ENCODE assay signal across 10 cellular contexts in the genomic region with DNA sequence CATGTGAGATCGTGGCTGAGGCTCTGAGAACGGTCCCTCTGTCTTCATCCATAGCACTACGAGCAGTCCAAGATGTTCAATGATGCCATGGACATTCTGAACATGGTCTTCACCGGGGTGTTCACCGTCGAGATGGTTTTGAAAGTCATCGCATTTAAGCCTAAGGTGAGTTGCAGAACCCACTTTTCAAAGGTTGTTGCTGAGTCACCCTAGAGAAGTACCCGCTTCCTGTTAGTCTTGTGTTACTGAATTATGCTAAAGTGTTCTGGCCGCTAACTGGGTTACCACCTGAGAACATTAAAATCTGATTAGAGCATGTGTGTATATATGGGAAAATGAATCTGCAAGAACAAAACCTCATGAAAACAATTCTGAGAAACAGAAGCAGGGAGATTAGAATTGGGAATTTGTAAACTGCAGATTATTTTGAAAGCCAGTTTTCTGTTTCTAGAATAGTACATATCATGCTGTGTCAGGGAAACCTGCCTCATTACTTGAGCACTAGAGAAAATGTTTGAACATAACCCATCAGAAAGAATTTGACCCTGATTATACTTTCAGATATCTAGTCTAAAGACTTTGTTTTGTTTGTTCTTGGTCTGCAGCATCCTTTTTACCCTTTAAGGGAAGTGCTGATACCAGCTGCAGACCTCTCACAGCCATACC.
DNase-seq lines count a peak whose midpoint lies in the region; ATAC-seq lines count a peak whose summit lies in the region.
"Had no signal": no experiment of that assay in that cellular context is flagged by ENCODE, and none has a peak within 500 bp of the region (broad histone marks: within the 10 kb centered on the region; RNA-seq: fewer than 3 reads in every experiment).

No MANE protein-coding gene starts in this region.

- DNase-seq in stimulated activated CD4-positive, alpha-beta T cell treated with anti-CD3 and anti-CD28 coated beads, Interleukin-1b, Interleukin-23, amount 100 ng/mL, for 48 hours, result peak; percentile 7
- DNase-seq in stimulated activated CD4-positive, alpha-beta T cell treated with anti-CD3 and anti-CD28 coated beads, Interleukin-4, amount 100 ng/mL, for 1 hour, result no peak
- peak; percentile 32 for DNase-seq in activated T-helper 1 cell treated with anti-CD3 and anti-CD28 coated beads, Interleukin-12 subunit alpha, Interleukin-12 subunit beta, Interleukin-2, Interleukin-4 antibody, amounts not matched to agents 30 ng/mL and 10 ng/mL and 1 ng/mL, durations not matched to agents 14 hours and 24 hours and 36 hours (ENCODE audit: low spot score)
- peak in 1 of 2 donors; percentile 12 for DNase-seq in stimulated activated naive CD8-positive, alpha-beta T cell treated with anti-CD3 and anti-CD28 coated beads, Interleukin-15, amount 100 ng/mL, for 72 hours
- DNase-seq in NCI-H2196 (lab: John Stamatoyannopoulos, UW; ENCODE audit: unreplicated experiment), result no peak
- DNase-seq in NCI-H524 (lab: John Stamatoyannopoulos, UW), result no peak
- DNase-seq in MV-4-11 (lab: John Stamatoyannopoulos, UW), result no peak
- DNase-seq: Peyer's patch had no signal

- no peaks in the 10 kb centered on the region for H3K9me3 Mint-ChIP-seq in activated T-helper 1 cell treated with anti-CD3 and anti-CD28 coated beads, Interleukin-12 subunit alpha, Interleukin-12 subunit beta, Interleukin-2, Interleukin-4 antibody, amounts not matched to agents 30 ng/mL and 10 ng/mL and 1 ng/mL, durations not matched to agents 14 hours and 24 hours and 36 hours
- H3K9me3 Mint-ChIP-seq in stimulated activated naive CD8-positive, alpha-beta T cell treated with anti-CD3 and anti-CD28 coated beads, Interleukin-15, amount 100 ng/mL, for 72 hours, result no peaks in the 10 kb centered on the region
- H3K9me3 Mint-ChIP-seq: IgD-negative memory B cell had no signal

- H3K27ac Mint-ChIP-seq in activated T-helper 1 cell treated with anti-CD3 and anti-CD28 coated beads, Interleukin-12 subunit alpha, Interleukin-12 subunit beta, Interleukin-2, Interleukin-4 antibody, amounts not matched to agents 30 ng/mL and 10 ng/mL and 1 ng/mL, durations not matched to agents 14 hours and 24 hours and 36 hours, result peak overlapping the region; percentile 76
- peak overlapping the region in 1 of 2 donors; percentile 64 for H3K27ac Mint-ChIP-seq in stimulated activated naive CD8-positive, alpha-beta T cell treated with anti-CD3 and anti-CD28 coated beads, Interleukin-15, amount 100 ng/mL, for 72 hours
- H3K27ac Mint-ChIP-seq: IgD-negative memory B cell had no signal

- H3K27me3 Mint-ChIP-seq in activated T-helper 1 cell treated with anti-CD3 and anti-CD28 coated beads, Interleukin-12 subunit alpha, Interleukin-12 subunit beta, Interleukin-2, Interleukin-4 antibody, amounts not matched to agents 30 ng/mL and 10 ng/mL and 1 ng/mL, durations not matched to agents 14 hours and 24 hours and 36 hours (ENCODE audit: insufficient read depth), result peaks cover 2% of the 10 kb centered on the region
- peaks cover 29% of the 10 kb centered on the region for H3K27me3 Mint-ChIP-seq in stimulated activated naive CD8-positive, alpha-beta T cell treated with anti-CD3 and anti-CD28 coated beads, Interleukin-15, amount 100 ng/mL, for 72 hours
- H3K27me3 Mint-ChIP-seq: IgD-negative memory B cell had no signal

- peaks cover 2% of the 10 kb centered on the region for H3K36me3 Mint-ChIP-seq in activated T-helper 1 cell treated with anti-CD3 and anti-CD28 coated beads, Interleukin-12 subunit alpha, Interleukin-12 subunit beta, Interleukin-2, Interleukin-4 antibody, amounts not matched to agents 30 ng/mL and 10 ng/mL and 1 ng/mL, durations not matched to agents 14 hours and 24 hours and 36 hours (ENCODE audit: low read depth)
- H3K36me3 Mint-ChIP-seq: IgD-negative memory B cell had no signal

- peak; percentile 30 for ATAC-seq in HG02623 (IDR thresholded peaks at IDR 0.05; ENCODE audit: unreplicated experiment)
- peak; percentile 79 for ATAC-seq in stimulated activated naive CD8-positive, alpha-beta T cell treated with anti-CD3 and anti-CD28 coated beads, Interleukin-15, amount 100 ng/mL, for 72 hours

- intact Hi-C loops in activated T-helper 1 cell treated with anti-CD3 and anti-CD28 coated beads, Interleukin-12 subunit alpha, Interleukin-12 subunit beta, Interleukin-2, Interleukin-4 antibody, amounts not matched to agents 30 ng/mL and 10 ng/mL and 1 ng/mL, durations not matched to agents 14 hours and 24 hours and 36 hours (cut with micrococcal nuclease), result loop anchor here (5.0 kb wide), 1 partner anchor 139 kb away; a partner anchor contains a TSS

- H3K4me3 Mint-ChIP-seq in activated T-helper 1 cell treated with anti-CD3 and anti-CD28 coated beads, Interleukin-12 subunit alpha, Interleukin-12 subunit beta, Interleukin-2, Interleukin-4 antibody, amounts not matched to agents 30 ng/mL and 10 ng/mL and 1 ng/mL, durations not matched to agents 14 hours and 24 hours and 36 hours, result peak overlapping the region; percentile 29
- no peak overlapping the region for H3K4me3 Mint-ChIP-seq in stimulated activated naive CD8-positive, alpha-beta T cell treated with anti-CD3 and anti-CD28 coated beads, Interleukin-15, amount 100 ng/mL, for 72 hours

- H3K4me1 Mint-ChIP-seq in activated T-helper 1 cell treated with anti-CD3 and anti-CD28 coated beads, Interleukin-12 subunit alpha, Interleukin-12 subunit beta, Interleukin-2, Interleukin-4 antibody, amounts not matched to agents 30 ng/mL and 10 ng/mL and 1 ng/mL, durations not matched to agents 14 hours and 24 hours and 36 hours (ENCODE audit: low read depth), result peaks cover 43% of the 10 kb centered on the region
- H3K4me1 Mint-ChIP-seq in stimulated activated naive CD8-positive, alpha-beta T cell treated with anti-CD3 and anti-CD28 coated beads, Interleukin-15, amount 100 ng/mL, for 72 hours, result peaks cover 16% of the 10 kb centered on the region

Comparison
In these comparisons a context has a peak if more than half of its experiments do, and no peak if none do; other contexts are left out.
1. DNase-seq: peak in stimulated activated CD4-positive, alpha-beta T cell treated with anti-CD3 and anti-CD28 coated beads, Interleukin-1b, Interleukin-23, amount 100 ng/mL, for 48 hours (single experiment) and activated T-helper 1 cell treated with anti-CD3 and anti-CD28 coated beads, Interleukin-12 subunit alpha, Interleukin-12 subunit beta, Interleukin-2, Interleukin-4 antibody, amounts not matched to agents 30 ng/mL and 10 ng/mL and 1 ng/mL, durations not matched to agents 14 hours and 24 hours and 36 hours (single experiment); none in stimulated activated CD4-positive, alpha-beta T cell treated with anti-CD3 and anti-CD28 coated beads, Interleukin-4, amount 100 ng/mL, for 1 hour (single experiment), NCI-H2196 (single experiment), NCI-H524 (0 of 2) and MV-4-11 (single experiment).